In genomic region chr10:126130291-126130710, GRCh38 we compare ENCODE assay signal across 21 cellular contexts.
DNase-seq lines count a peak whose midpoint lies in the region; ATAC-seq, FAIRE-seq and TF ChIP-seq lines count a peak whose summit lies in the region.
"Had no signal": no experiment of that assay in that cellular context is flagged by ENCODE, and none has a peak within 500 bp of the region (broad histone marks: within the 10 kb centered on the region; RNA-seq: fewer than 3 reads in every experiment).

No MANE protein-coding gene starts in this region.

- no peak for TF ChIP-seq CTCF in psoas muscle (IDR thresholded peaks at IDR 0.05)

- no peak for FAIRE-seq in urothelium cell line (lab: Jason Lieb, UNC)
- FAIRE-seq: D721Med had no signal

- H3K36me3 ChIP-seq in psoas muscle (ENCODE audit: insufficient read depth in 1 of 2, low read depth in 1 of 2) = no peaks in the 10 kb centered on the region
- H3K36me3 ChIP-seq: transverse colon had no signal

- DNase-seq in AML-193 (lab: John Stamatoyannopoulos, UW) (peak; percentile 46 to 49), ecto neural progenitor cell (ENCODE audit: low spot score) (peak; percentile 26), right cardiac atrium (peak; percentile 71 to 81 (median 79)), psoas muscle (peak; percentile 62 to 78), urothelium cell line (ENCODE audit: low spot score) (no peak), NCI-H1105 treated with DMSO at 0.1 percent for 48 hours (lab: John Stamatoyannopoulos, UW) (no peak), NCI-H146 (lab: John Stamatoyannopoulos, UW) (no peak)
- DNase-seq: ACHN; activated CD4-positive, alpha-beta T cell treated with anti-CD3 and anti-CD28 coated beads for 36 hours; activated naive CD8-positive, alpha-beta T cell treated with anti-CD3 and anti-CD28 coated beads for 36 hours; activated T-cell treated with anti-CD3 and anti-CD28 coated beads for 4 hours; KBM-7; NCI-H187; NCI-H69; stimulated activated CD4-positive, alpha-beta T cell treated with anti-CD3 and anti-CD28 coated beads, Interleukin-15, amount 100 ng/mL, for 24 hours; T-helper 2 cell; transverse colon had no signal

- intact Hi-C loops in right cardiac atrium (cut with DNase I) (no loop called here), psoas muscle (cut with DNase I) (no loop called here)

- H3K4me1 ChIP-seq in right cardiac atrium (ENCODE audit: control insufficient read depth, insufficient read depth, low read length) (no peaks in the 10 kb centered on the region), psoas muscle (no peaks in the 10 kb centered on the region)
- H3K4me1 ChIP-seq: transverse colon had no signal

- H3K27ac ChIP-seq in right cardiac atrium (ENCODE audit: low read length) (no peak overlapping the region), psoas muscle (no peak overlapping the region)
- H3K27ac ChIP-seq: transverse colon had no signal

- H3K4me3 ChIP-seq in right cardiac atrium (ENCODE audit: low read length) (no peak overlapping the region), psoas muscle (no peak overlapping the region)
- H3K4me3 ChIP-seq: coronary artery, transverse colon had no signal

- ATAC-seq in right cardiac atrium (peak; percentile 80 to 81), psoas muscle (peak; percentile 27 to 76 (median 64)), HG03159 (IDR thresholded peaks at IDR 0.05; ENCODE audit: unreplicated experiment) (no peak)
- ATAC-seq: activated CD4-positive, alpha-beta T cell treated with anti-CD3 and anti-CD28 coated beads for 36 hours; natural killer cell treated with Interleukin-12 subunit alpha and Interleukin-12 subunit beta and Interleukin-15 and Interleukin-18, amount 100 ng/mL, for 72 hours had no signal

- 74% methylated on average over 9 of the region's 9 CpGs for WGBS in right cardiac atrium
- WGBS in psoas muscle, 3 donors = 44 to 58% (median 46%) methylated on average over 9 of the region's 9 CpGs

- H3K27me3 ChIP-seq in right cardiac atrium (ENCODE audit: control insufficient read depth, insufficient read depth) = no peaks in the 10 kb centered on the region
- no peaks in the 10 kb centered on the region for H3K27me3 ChIP-seq in psoas muscle (ENCODE audit: insufficient read depth in 3 of 3, low read length in 2 of 3)
- H3K27me3 ChIP-seq: transverse colon had no signal

- H3K9me3 ChIP-seq in right cardiac atrium (ENCODE audit: control insufficient read depth, low read length) (no peaks in the 10 kb centered on the region), psoas muscle (no peaks in the 10 kb centered on the region)
- H3K9me3 ChIP-seq: transverse colon had no signal

Comparison
In these comparisons a context has a peak if more than half of its experiments do, and no peak if none do; other contexts are left out.
1. DNase-seq: peak in AML-193 (2 of 2), ecto neural progenitor cell (single experiment), right cardiac atrium (3 of 3) and psoas muscle (2 of 2); none in urothelium cell line (single experiment), NCI-H1105 treated with DMSO at 0.1 percent for 48 hours (single experiment) and NCI-H146 (single experiment).